Comparison of ENCODE assay signal across 25 cellular contexts in the genomic region with DNA sequence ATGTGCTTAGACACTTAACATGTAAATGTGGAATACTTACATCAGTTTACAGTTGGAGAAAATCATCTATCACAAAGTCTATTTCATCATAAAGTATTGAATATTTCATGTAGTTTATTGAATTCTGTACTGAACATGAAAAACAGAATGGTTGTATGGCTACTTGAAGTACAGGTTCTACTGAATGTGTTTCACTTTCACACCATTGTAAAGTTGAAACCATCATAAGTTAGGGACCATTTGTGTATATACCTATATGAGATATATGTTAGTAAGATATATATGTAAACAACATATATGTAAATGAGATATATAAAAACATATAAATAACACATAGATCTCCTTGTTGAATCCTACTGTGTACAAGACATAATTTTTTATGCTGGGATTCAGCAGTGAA.
DNase-seq lines count a peak whose midpoint lies in the region; ATAC-seq and TF ChIP-seq lines count a peak whose summit lies in the region.
"Had no signal": no experiment of that assay in that cellular context is flagged by ENCODE, and none has a peak within 500 bp of the region (broad histone marks: within the 10 kb centered on the region; RNA-seq: fewer than 3 reads in every experiment).

No MANE protein-coding gene starts in this region.

- peaks cover 0 to 11% (median 2%) of the 10 kb centered on the region in 7 donors for H3K9me3 Mint-ChIP-seq in CD14-positive monocyte
- H3K9me3 Mint-ChIP-seq in glutamatergic neuron (ENCODE audit: unreplicated experiment), result peaks cover 3% of the 10 kb centered on the region

- intact Hi-C loops in CD14-positive monocyte (cut with micrococcal nuclease), result loop anchor here in 1 of 2 donors (10.0 kb wide), 1 partner anchor 180 kb away; no protein-coding TSS in a partner anchor

- DNase-seq in CD14-positive monocyte (ENCODE audit: low spot score) (no peak), NCI-H774 (lab: John Stamatoyannopoulos, UW) (no peak), coronary artery (ENCODE audit: low spot score) (no peak), glutamatergic neuron (no peak)
- DNase-seq in stimulated activated naive CD8-positive, alpha-beta T cell treated with anti-CD3 and anti-CD28 coated beads, Interleukin-15, Interleukin-2, amounts not matched to agents 100 U/mL and 50 U/mL, for 24 hours, result no peak
- DNase-seq: 8988T; brain microvascular endothelial cell; GF-D8; HFFc6; MG63; NCI-H2029 treated with DMSO at 0.1 percent for 48 hours; NCI-H526; PC-3; retina; SJCRH30; stimulated activated CD4-positive, alpha-beta T cell treated with anti-CD3 and anti-CD28 coated beads, Interleukin-15, amount 100 ng/mL, for 24 hours; stimulated activated naive CD4-positive, alpha-beta T cell treated with Interleukin-2 at 50 U/mL for 16 hours; upper lobe of right lung had no signal

- H3K36me3 Mint-ChIP-seq in CD14-positive monocyte, result peaks cover 2 to 3% of the 10 kb centered on the region in 2 donors
- H3K36me3 Mint-ChIP-seq in glutamatergic neuron (ENCODE audit: unreplicated experiment), result peaks cover 21% of the 10 kb centered on the region

- H3K4me3 Mint-ChIP-seq in CD14-positive monocyte, result no peak overlapping the region
- no peak overlapping the region for H3K4me3 Mint-ChIP-seq in glutamatergic neuron (ENCODE audit: unreplicated experiment)
- H3K4me3 Mint-ChIP-seq: activated T-helper 1 cell treated with anti-CD3 and anti-CD28 coated beads, Interleukin-12 subunit alpha, Interleukin-12 subunit beta, Interleukin-2, Interleukin-4 antibody, amounts not matched to agents 30 ng/mL and 10 ng/mL and 1 ng/mL, durations not matched to agents 14 hours and 24 hours and 36 hours; HFFc6; neural crest cell; WTC11 had no signal

- H3K4me1 Mint-ChIP-seq in CD14-positive monocyte (peaks cover 38% of the 10 kb centered on the region), glutamatergic neuron (ENCODE audit: low read depth, unreplicated experiment) (no peaks in the 10 kb centered on the region)
- H3K4me1 Mint-ChIP-seq: neural crest cell had no signal

- peaks cover 0 to 4% (median 2%) of the 10 kb centered on the region in 3 donors for H3K27me3 Mint-ChIP-seq in CD14-positive monocyte (ENCODE audit: low read depth in 3 of 3)
- H3K27me3 Mint-ChIP-seq in glutamatergic neuron (ENCODE audit: unreplicated experiment), result no peaks in the 10 kb centered on the region

- H3K27ac Mint-ChIP-seq in CD14-positive monocyte, result peak overlapping the region in 5 of 7 donors; percentile 84 to 96 (median 89)
- no peak overlapping the region for H3K27ac Mint-ChIP-seq in glutamatergic neuron (ENCODE audit: unreplicated experiment)
- H3K27ac Mint-ChIP-seq: activated T-helper 1 cell treated with anti-CD3 and anti-CD28 coated beads, Interleukin-12 subunit alpha, Interleukin-12 subunit beta, Interleukin-2, Interleukin-4 antibody, amounts not matched to agents 30 ng/mL and 10 ng/mL and 1 ng/mL, durations not matched to agents 14 hours and 24 hours and 36 hours; HFFc6; WTC11 had no signal

- TF ChIP-seq CTCF in CD14-positive monocyte (IDR thresholded peaks at IDR 0.05) (no peak), coronary artery (IDR thresholded peaks at IDR 0.05) (no peak), glutamatergic neuron (IDR thresholded peaks at IDR 0.05; ENCODE audit: partially characterized antibody, unreplicated experiment) (no peak)

- H3K27ac ChIP-seq in coronary artery, result no peak overlapping the region
- H3K27ac ChIP-seq: BLaER1, brain microvascular endothelial cell, SJCRH30, upper lobe of right lung had no signal

- ATAC-seq in GM19395 (IDR thresholded peaks at IDR 0.05; ENCODE audit: unreplicated experiment) (peak; percentile 64), HG02623 (IDR thresholded peaks at IDR 0.05; ENCODE audit: unreplicated experiment) (peak; percentile 39), HG03378 (IDR thresholded peaks at IDR 0.05; ENCODE audit: unreplicated experiment) (peak; percentile 65)
- ATAC-seq in stimulated activated naive CD8-positive, alpha-beta T cell treated with anti-CD3 and anti-CD28 coated beads, Interleukin-15, Interleukin-2, amounts not matched to agents 100 U/mL and 50 U/mL, for 24 hours, result no peak
- ATAC-seq: PC-3, WTC11 had no signal

- no peak overlapping the region for H3K4me3 ChIP-seq in coronary artery
- H3K4me3 ChIP-seq: BLaER1, MG63, SJCRH30, upper lobe of right lung had no signal
